In genomic region chr5:73352789-73353188, GRCh38 we compare ENCODE assay signal across 7 cellular contexts.
"Had no signal": no experiment of that assay in that cellular context is flagged by ENCODE, and none has a peak within 500 bp of the region (broad histone marks: within the 10 kb centered on the region; RNA-seq: fewer than 3 reads in every experiment).

No MANE protein-coding gene starts in this region.

- H3K4me1 ChIP-seq: HAP-1 had no signal

- ATAC-seq: HCT116, HepG2 had no signal

- H2AFZ ChIP-seq: GM23248 had no signal

- H3K9me3 ChIP-seq: HAP-1 had no signal

- H3K36me3 ChIP-seq: HAP-1 had no signal

- DNase-seq: GM23248, GOT3, H7 had no signal

- H3K27ac ChIP-seq: GM23248, HL-60 had no signal

- H3K4me3 ChIP-seq: GM23248, HAP-1 had no signal

- H3K9ac ChIP-seq: GM23248 had no signal
